15 cellular contexts compared by ENCODE assay signal in the genomic region with DNA sequence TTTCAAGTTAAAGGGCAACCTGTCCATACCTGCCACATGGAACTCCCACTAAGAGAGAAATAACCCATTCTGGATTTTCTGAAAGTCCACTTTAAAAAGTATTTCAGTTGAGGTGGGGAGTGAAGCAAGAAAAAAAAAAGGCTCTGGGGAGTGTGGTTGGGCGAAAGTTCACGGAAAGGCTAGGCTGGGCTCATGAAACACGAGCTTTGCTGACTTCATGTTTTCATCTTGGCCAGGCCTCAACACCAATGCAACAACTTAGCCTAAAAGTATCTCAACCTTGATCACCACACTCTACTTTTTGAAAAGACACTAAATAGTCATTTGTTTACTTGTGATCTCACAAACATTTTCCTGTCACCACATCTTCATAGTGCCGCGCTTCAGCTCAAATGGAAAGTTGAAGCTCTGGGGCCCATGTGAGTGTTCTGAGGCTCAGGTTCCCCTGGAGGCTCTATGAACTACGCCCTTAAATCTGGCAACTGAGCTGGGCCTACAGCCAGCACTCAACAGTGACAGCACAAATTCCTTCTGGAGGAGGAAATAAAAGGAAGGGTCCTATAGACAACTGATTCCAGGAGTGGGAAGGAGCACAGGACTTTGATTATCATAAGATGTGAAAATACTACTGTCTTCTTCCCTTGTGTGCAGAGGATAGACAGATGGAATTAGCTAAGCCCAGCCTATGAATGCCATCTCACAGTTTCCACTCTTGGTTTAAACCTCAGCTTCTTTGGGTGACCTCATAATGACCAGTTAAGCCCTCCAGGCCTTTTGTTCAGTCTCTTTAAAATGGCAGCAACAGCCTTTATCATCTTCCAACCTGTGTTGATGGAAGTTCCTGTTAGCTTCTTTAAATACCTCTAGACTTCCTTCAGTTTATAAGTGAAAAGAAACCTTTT. TPM values are rescaled to one million over a fixed set of nuclear protein-coding genes. Genes with fewer than 3 reads are reported as not detected.
A peak's percentile ranks its signal among the peaks of the same experiment; 100 is the strongest.
DNase-seq lines count a peak whose midpoint lies in the region; ATAC-seq, FAIRE-seq and TF ChIP-seq lines count a peak whose summit lies in the region.
"Had no signal": no experiment of that assay in that cellular context is flagged by ENCODE, and none has a peak within 500 bp of the region (broad histone marks: within the 10 kb centered on the region; RNA-seq: fewer than 3 reads in every experiment).

No MANE protein-coding gene starts in this region.

- CTCF ChIA-PET in activated CD8-positive, alpha-beta T cell treated with anti-CD3 and anti-CD28 coated beads, Interleukin-2, amount 10 ng/mL, durations not matched to agents 7 days and 5 days (lab: Charles Lee) = no interaction called here

- TF ChIP-seq POLR2A in GM12891 (IDR thresholded peaks at IDR 0.05; ENCODE audit: low read depth, low read length) = no peak

- peak; percentile 71 for FAIRE-seq in GM12891 (lab: Jason Lieb, UNC)

- peak overlapping the region; percentile 83 for H3K4me3 Mint-ChIP-seq in activated T-cell treated with anti-CD3 and anti-CD28 coated beads, Interleukin-2, amount 50 U/mL, for 24 hours
- H3K4me3 Mint-ChIP-seq in activated CD8-positive, alpha-beta T cell treated with anti-CD3 and anti-CD28 coated beads, Interleukin-2, amount 10 ng/mL, durations not matched to agents 7 days and 5 days = no peak overlapping the region
- H3K4me3 Mint-ChIP-seq: naive B cell had no signal

- H3K9me3 Mint-ChIP-seq in activated T-cell treated with anti-CD3 and anti-CD28 coated beads, Interleukin-2, amount 50 U/mL, for 24 hours = no peaks in the 10 kb centered on the region
- H3K9me3 Mint-ChIP-seq in activated CD8-positive, alpha-beta T cell treated with anti-CD3 and anti-CD28 coated beads, Interleukin-2, amount 10 ng/mL, durations not matched to agents 7 days and 5 days (ENCODE audit: insufficient read depth) = no peaks in the 10 kb centered on the region

- DNase-seq in activated T-cell treated with anti-CD3 and anti-CD28 coated beads, Interleukin-2, amount 50 U/mL, for 24 hours = no peak
- DNase-seq in activated T-cell treated with anti-CD3 and anti-CD28 coated beads, Interleukin-2, amount 50 U/mL, for 1 hour = no peak
- DNase-seq in GM12891 (ENCODE audit: insufficient read length, low spot score) = no peak
- DNase-seq in activated CD8-positive, alpha-beta T cell treated with anti-CD3 and anti-CD28 coated beads, Interleukin-2, amount 10 ng/mL, durations not matched to agents 7 days and 5 days = no peak
- peak; percentile 17 for DNase-seq in myocyte (ENCODE audit: low read depth)
- DNase-seq in kidney tubule cell (ENCODE audit: low spot score) = no peak
- DNase-seq in NCI-H1048 (lab: John Stamatoyannopoulos, UW) = no peak
- DNase-seq: left ventricle myocardium inferior, naive B cell, SJCRH30 had no signal

- POLR2A ChIA-PET in activated CD8-positive, alpha-beta T cell treated with anti-CD3 and anti-CD28 coated beads, Interleukin-2, amount 10 ng/mL, durations not matched to agents 7 days and 5 days (lab: Charles Lee) = no interaction called here

- peaks cover 27% of the 10 kb centered on the region for H3K27me3 Mint-ChIP-seq in activated T-cell treated with anti-CD3 and anti-CD28 coated beads, Interleukin-2, amount 50 U/mL, for 24 hours
- H3K27me3 Mint-ChIP-seq in activated CD8-positive, alpha-beta T cell treated with anti-CD3 and anti-CD28 coated beads, Interleukin-2, amount 10 ng/mL, durations not matched to agents 7 days and 5 days (ENCODE audit: low read depth) = no peaks in the 10 kb centered on the region
- H3K27me3 Mint-ChIP-seq: naive B cell had no signal

- peak overlapping the region; percentile 95 for H3K27ac Mint-ChIP-seq in activated T-cell treated with anti-CD3 and anti-CD28 coated beads, Interleukin-2, amount 50 U/mL, for 24 hours
- H3K27ac Mint-ChIP-seq in activated CD8-positive, alpha-beta T cell treated with anti-CD3 and anti-CD28 coated beads, Interleukin-2, amount 10 ng/mL, durations not matched to agents 7 days and 5 days = peak overlapping the region; percentile 30
- H3K27ac Mint-ChIP-seq: naive B cell had no signal

- H3K4me1 Mint-ChIP-seq in activated T-cell treated with anti-CD3 and anti-CD28 coated beads, Interleukin-2, amount 50 U/mL, for 24 hours (ENCODE audit: low read depth) = peaks cover 48% of the 10 kb centered on the region
- peaks cover 14% of the 10 kb centered on the region for H3K4me1 Mint-ChIP-seq in activated CD8-positive, alpha-beta T cell treated with anti-CD3 and anti-CD28 coated beads, Interleukin-2, amount 10 ng/mL, durations not matched to agents 7 days and 5 days (ENCODE audit: low read depth)

- ATAC-seq in activated CD8-positive, alpha-beta T cell treated with anti-CD3 and anti-CD28 coated beads, Interleukin-2, amount 10 ng/mL, durations not matched to agents 7 days and 5 days = no peak
- no peak for ATAC-seq in GM18511 (IDR thresholded peaks at IDR 0.05; ENCODE audit: unreplicated experiment)

- peaks cover 97% of the 10 kb centered on the region for H3K36me3 Mint-ChIP-seq in activated T-cell treated with anti-CD3 and anti-CD28 coated beads, Interleukin-2, amount 50 U/mL, for 24 hours (ENCODE audit: low read depth)
- peaks cover 49% of the 10 kb centered on the region for H3K36me3 Mint-ChIP-seq in activated CD8-positive, alpha-beta T cell treated with anti-CD3 and anti-CD28 coated beads, Interleukin-2, amount 10 ng/mL, durations not matched to agents 7 days and 5 days (ENCODE audit: low read depth)

TF ChIP-seq in GM12891, 5 proteins besides CTCF, POLR2A, EP300 and RAD21:
- no peak for TF ChIP-seq POU2F2 (IDR thresholded peaks at IDR 0.05; ENCODE audit: low read depth, low read length)
- TF ChIP-seq PAX5 (IDR thresholded peaks at IDR 0.05; ENCODE audit: insufficient read depth, low read length, severe bottlenecking) = no peak
- no peak for TF ChIP-seq SPI1 (IDR thresholded peaks at IDR 0.05; ENCODE audit: low read depth, low read length)
- TF ChIP-seq TAF1 (IDR thresholded peaks at IDR 0.05; ENCODE audit: low read depth, low read length) = no peak
- TF ChIP-seq POLR2AphosphoS5 (IDR thresholded peaks at IDR 0.05; ENCODE audit: low read depth, low read length) = no peak
TF ChIP-seq in GM12891: peak in this region for 0.

RNA-seq across cellular contexts. Expression of a gene that starts 5.1 kb away (rescaled TPM):
- polyA plus RNA-seq in GM12891 (2012; ENCODE audit: low read depth, missing spikeins) = 0.21 TPM
- 1 to 10 TPM; 4.7 to 5.1 TPM for total RNA-seq in activated CD8-positive, alpha-beta T cell treated with anti-CD3 and anti-CD28 coated beads, Interleukin-2, amount 10 ng/mL, durations not matched to agents 7 days and 5 days
- total RNA-seq in myocyte = not detected in 2 replicates
- polyA plus RNA-seq in myocyte (2012) = not detected
- total RNA-seq: dermis microvascular lymphatic vessel endothelial cell, fibroblast of lung, H4, left ventricle myocardium inferior, renal cortical epithelial cell, SJCRH30 had no signal
- polyA plus RNA-seq: fibroblast of lung had no signal
